12 cellular contexts compared by ENCODE assay signal in the genomic region with DNA sequence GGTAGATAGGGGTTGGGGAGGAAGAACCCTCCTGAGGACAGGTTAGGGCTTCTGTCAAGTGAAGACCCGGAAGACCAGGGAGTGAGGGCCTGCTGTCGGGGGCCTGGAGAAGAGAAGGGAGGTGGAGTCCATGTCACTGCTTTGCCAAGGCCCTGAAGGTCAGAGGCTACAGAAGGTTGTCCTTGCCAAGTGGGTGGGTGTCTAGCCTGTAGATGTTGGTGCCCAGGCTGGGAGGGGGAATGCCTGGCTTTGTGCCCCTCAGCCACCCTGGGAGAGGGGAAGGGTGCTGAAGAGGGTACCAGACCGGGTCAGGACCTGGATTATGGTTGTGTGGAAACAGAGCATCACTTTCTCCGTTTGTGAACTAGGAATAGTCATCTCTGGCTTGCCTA.
"Had no signal": no experiment of that assay in that cellular context is flagged by ENCODE, and none has a peak within 500 bp of the region (broad histone marks: within the 10 kb centered on the region; RNA-seq: fewer than 3 reads in every experiment).

No MANE protein-coding gene starts in this region.

- H3K4me3 ChIP-seq: body of pancreas, colonic mucosa had no signal

- H3K4me1 ChIP-seq: colonic mucosa had no signal

- H3K36me3 ChIP-seq: colonic mucosa had no signal

- H3K27me3 ChIP-seq: body of pancreas, colonic mucosa, foreskin keratinocyte had no signal

- H3K27ac ChIP-seq: body of pancreas, colonic mucosa, foreskin keratinocyte had no signal

- DNase-seq: activated T-cell treated with anti-CD3 and anti-CD28 coated beads for 4 hours; body of pancreas; central memory CD4-positive, alpha-beta T cell; colonic mucosa; effector CD4-positive, alpha-beta T cell; foreskin keratinocyte; kidney glomerular epithelial cell; stimulated activated CD4-positive, alpha-beta T cell treated with anti-CD3 and anti-CD28 coated beads, Interleukin-2, amount 100 ng/mL, for 48 hours; T-helper 9 cell had no signal

- H3K9me3 ChIP-seq: body of pancreas, colonic mucosa had no signal

- ATAC-seq: activated CD4-positive, CD25-positive, alpha-beta regulatory T cell treated with anti-CD3 and anti-CD28 coated beads, Interleukin-2, amount 50 U/mL, for 24 hours; activated naive CD4-positive, alpha-beta T cell treated with anti-CD3 and anti-CD28 coated beads, Interleukin-2, amount 50 U/mL, for 72 hours; foreskin keratinocyte; stimulated activated memory B cell treated with anti-CD40 and anti-IgM and Interleukin-4, amounts not matched to agents 10 μg/mL and 1 μg/mL and 100 μg/mL, for 72 hours had no signal
